ENCODE assay signal across 1 cellular context in the genomic region with DNA sequence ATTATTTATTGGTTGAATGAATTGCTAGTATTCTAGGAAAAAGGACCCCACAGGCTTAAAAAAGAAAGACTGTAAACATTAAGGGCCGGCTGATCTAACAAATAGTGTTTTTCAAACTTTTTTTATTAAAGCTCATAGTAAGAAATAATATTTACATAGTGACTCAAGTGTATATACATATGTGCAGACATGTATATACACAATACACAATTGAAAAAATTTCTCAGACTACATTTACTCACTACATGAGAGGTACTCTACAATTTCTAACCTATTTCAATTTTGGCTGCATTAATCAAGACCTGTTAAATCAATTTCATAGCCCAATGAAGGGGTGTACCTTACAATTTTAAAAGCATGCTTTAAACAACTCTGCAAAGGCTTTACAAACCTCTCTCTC.
TF ChIP-seq lines count a peak whose summit lies in the region.

No MANE protein-coding gene starts in this region.

TF ChIP-seq in IMR-90, 13 proteins besides CTCF, POLR2A, EP300 and RAD21 (continued from another document):
- TF ChIP-seq, protein P1, sequence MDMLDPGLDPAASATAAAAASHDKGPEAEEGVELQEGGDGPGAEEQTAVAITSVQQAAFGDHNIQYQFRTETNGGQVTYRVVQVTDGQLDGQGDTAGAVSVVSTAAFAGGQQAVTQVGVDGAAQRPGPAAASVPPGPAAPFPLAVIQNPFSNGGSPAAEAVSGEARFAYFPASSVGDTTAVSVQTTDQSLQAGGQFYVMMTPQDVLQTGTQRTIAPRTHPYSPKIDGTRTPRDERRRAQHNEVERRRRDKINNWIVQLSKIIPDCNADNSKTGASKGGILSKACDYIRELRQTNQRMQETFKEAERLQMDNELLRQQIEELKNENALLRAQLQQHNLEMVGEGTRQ (IDR thresholded peaks at IDR 0.05; ENCODE audit: low read depth, low read length): no peak
- TF ChIP-seq, protein P2, sequence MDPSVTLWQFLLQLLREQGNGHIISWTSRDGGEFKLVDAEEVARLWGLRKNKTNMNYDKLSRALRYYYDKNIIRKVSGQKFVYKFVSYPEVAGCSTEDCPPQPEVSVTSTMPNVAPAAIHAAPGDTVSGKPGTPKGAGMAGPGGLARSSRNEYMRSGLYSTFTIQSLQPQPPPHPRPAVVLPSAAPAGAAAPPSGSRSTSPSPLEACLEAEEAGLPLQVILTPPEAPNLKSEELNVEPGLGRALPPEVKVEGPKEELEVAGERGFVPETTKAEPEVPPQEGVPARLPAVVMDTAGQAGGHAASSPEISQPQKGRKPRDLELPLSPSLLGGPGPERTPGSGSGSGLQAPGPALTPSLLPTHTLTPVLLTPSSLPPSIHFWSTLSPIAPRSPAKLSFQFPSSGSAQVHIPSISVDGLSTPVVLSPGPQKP (IDR thresholded peaks at IDR 0.05; ENCODE audit: borderline replicate concordance, low read depth, low read length): no peak
- TF ChIP-seq NFE2L2 (IDR thresholded peaks at IDR 0.05; ENCODE audit: low read depth, low read length): no peak
- TF ChIP-seq BHLHE40 (IDR thresholded peaks at IDR 0.05; ENCODE audit: low read depth, low read length): no peak
- TF ChIP-seq MAFK (IDR thresholded peaks at IDR 0.05; ENCODE audit: low read depth, low read length): no peak
- TF ChIP-seq SMC3 (IDR thresholded peaks at IDR 0.05; ENCODE audit: low read depth, low read length): no peak
- no peak for TF ChIP-seq RCOR1 (IDR thresholded peaks at IDR 0.05; ENCODE audit: insufficient replicate concordance, low read length)
